ENCODE assay signal across 1 cellular context in genomic region chr15:92845109-92845508, GRCh38.
TF ChIP-seq lines count a peak whose summit lies in the region.

No MANE protein-coding gene starts in this region.

TF ChIP-seq in H1, 55 proteins besides CTCF, POLR2A, EP300 and RAD21 (continued from another document):
- TF ChIP-seq ATF2 (IDR thresholded peaks at IDR 0.05; ENCODE audit: low read length) (no peak), NRF1 (IDR thresholded peaks at IDR 0.05; ENCODE audit: low read depth, low read length) (no peak), ASH2L (IDR thresholded peaks at IDR 0.05; ENCODE audit: low read length) (no peak), RXRA (IDR thresholded peaks at IDR 0.05; ENCODE audit: insufficient read depth, low read depth, low read length) (no peak), CBX8 (IDR thresholded peaks at IDR 0.05; ENCODE audit: borderline replicate concordance, low read depth, low read length) (no peak), RBBP5 (IDR thresholded peaks at IDR 0.05; ENCODE audit: borderline replicate concordance, low read depth, low read length) (no peak), RFX5 (IDR thresholded peaks at IDR 0.05; ENCODE audit: borderline replicate concordance, low read depth, low read length) (no peak)
